Comparison of ENCODE assay signal across 18 cellular contexts in genomic region chr18:50451100-50451842, GRCh38.
DNase-seq lines count a peak whose midpoint lies in the region; ATAC-seq, FAIRE-seq and TF ChIP-seq lines count a peak whose summit lies in the region.
"Had no signal": no experiment of that assay in that cellular context is flagged by ENCODE, and none has a peak within 500 bp of the region (broad histone marks: within the 10 kb centered on the region; RNA-seq: fewer than 3 reads in every experiment).

No MANE protein-coding gene starts in this region.

- 22% methylated on average over 7 of the region's 7 CpGs for WGBS in K562 (ENCODE audit: insufficient coverage, low coverage, missing lambda C conversion rate)
- 77% methylated on average over 6 of the region's 7 CpGs for WGBS in mesenchymal stem cell

- no peaks in the 10 kb centered on the region for H3K9me1 ChIP-seq in K562 (ENCODE audit: control insufficient read depth, insufficient read depth, low read length)

- H2BK15ac ChIP-seq in mesenchymal stem cell (ENCODE audit: low read depth, poor library complexity, severe bottlenecking), result no peak overlapping the region

- H3K27me3 ChIP-seq in K562 (ENCODE audit: control insufficient read depth in 2 of 2, insufficient read depth in 2 of 2, low read length in 2 of 2) (no peaks in the 10 kb centered on the region), mesenchymal stem cell (ENCODE audit: control insufficient read depth in 1 of 2, insufficient read depth in 1 of 2, low read length in 2 of 2) (no peaks in the 10 kb centered on the region)
- H3K27me3 ChIP-seq: BE2C had no signal

- FAIRE-seq in K562 (lab: Jason Lieb, UNC), result no peak
- peak; percentile 89 for FAIRE-seq in endometrium (lab: Jason Lieb, UNC)
- FAIRE-seq: A549, G401.6, GM12892 had no signal

- H4K91ac ChIP-seq in mesenchymal stem cell (ENCODE audit: low read length), result no peak overlapping the region

- H2BK120ac ChIP-seq in mesenchymal stem cell (ENCODE audit: low read depth, low read length), result no peak overlapping the region

- no peak overlapping the region for H3K27ac ChIP-seq in K562 (ENCODE audit: extremely low read depth, low read depth, low read length)
- H3K27ac ChIP-seq in mesenchymal stem cell (ENCODE audit: low read length, poor library complexity, severe bottlenecking), result no peak overlapping the region
- H3K27ac ChIP-seq: A549, C4-2B had no signal

- 0 out of 2 replicates have a peak overlapping the region, but pooled peaks have one; percentile 7 for H2AFZ ChIP-seq in K562 (ENCODE audit: low read depth, low read length)
- peak overlapping the region; percentile 33 for H2AFZ ChIP-seq in mesenchymal stem cell (ENCODE audit: low read depth, low read length)

- H3K14ac ChIP-seq in mesenchymal stem cell (ENCODE audit: low read length in 2 of 2), result no peak overlapping the region

- no peak overlapping the region for H3K18ac ChIP-seq in mesenchymal stem cell (ENCODE audit: low read depth in 1 of 2, low read length in 2 of 2)

- intact Hi-C loops in K562 (cut with micrococcal nuclease), result no loop called here

- H3K79me1 ChIP-seq in mesenchymal stem cell (replicated peaks; ENCODE audit: low read length, poor library complexity, severe bottlenecking), result no peaks in the 10 kb centered on the region

- H3K9me3 ChIP-seq in K562 (replicated peaks; ENCODE audit: control insufficient read depth, insufficient read depth, low read depth, low read length) (no peaks in the 10 kb centered on the region), mesenchymal stem cell (ENCODE audit: control insufficient read depth, low read length) (no peaks in the 10 kb centered on the region)
- H3K9me3 ChIP-seq: A549, BE2C had no signal

- TF ChIP-seq POLR2A in K562 (conservative IDR thresholded peaks at IDR 0.05), result no peak

- TF ChIP-seq CTCF in K562 (IDR thresholded peaks at IDR 0.05 in 2 of 3, conservative IDR thresholded peaks at IDR 0.05 in 1 of 3; ENCODE audit: insufficient read depth in 2 of 3, low read depth in 1 of 3, low read length in 3 of 3), result no peak

- H3K4me1 ChIP-seq in K562 (replicated peaks in 1 of 2; ENCODE audit: control insufficient read depth in 2 of 2, insufficient read depth in 2 of 2, low read length in 2 of 2) (peaks cover 0 to 5% of the 10 kb centered on the region in 2 experiments; a peak in 1 of 5 replicates), mesenchymal stem cell (ENCODE audit: control insufficient read depth, insufficient read depth, low read depth, low read length) (peaks cover 1% of the 10 kb centered on the region)
- H3K4me1 ChIP-seq: A549, BE2C had no signal

- no peak overlapping the region for H3K9ac ChIP-seq in K562 (ENCODE audit: insufficient read depth in 1 of 2, low read depth in 2 of 2, low read length in 2 of 2)
- no peak overlapping the region for H3K9ac ChIP-seq in mesenchymal stem cell (ENCODE audit: low read length)

- CTCF ChIA-PET in K562 (lab: Yijun Ruan, JAX; ENCODE audit: low intra/inter-chr PET ratio), result no interaction called here

- no peak overlapping the region for H3K4me3 ChIP-seq in K562
- H3K4me3 ChIP-seq in mesenchymal stem cell (ENCODE audit: insufficient read depth in 1 of 2, low read depth in 1 of 2, low read length in 2 of 2), result no peak overlapping the region
- H3K4me3 ChIP-seq: A549 had no signal

- BruUV-seq in K562 (replicated peaks; lab: Mats Ljungman, UMichigan), result no TSS peak

- no peak for ATAC-seq in K562
- no peak for ATAC-seq in HG03439 (IDR thresholded peaks at IDR 0.05; ENCODE audit: unreplicated experiment)
- ATAC-seq: A549 had no signal

- no peak overlapping the region; the same call in 1 of the 2 replicates for H3K4me2 ChIP-seq in K562 (ENCODE audit: insufficient read depth, low read length)
- H3K4me2 ChIP-seq in mesenchymal stem cell (ENCODE audit: low read length, poor library complexity, severe bottlenecking), result no peak overlapping the region
- H3K4me2 ChIP-seq: A549 had no signal

- no peak overlapping the region for H3K23ac ChIP-seq in mesenchymal stem cell (ENCODE audit: low read length in 2 of 2)

- no peaks in the 10 kb centered on the region for H3K79me2 ChIP-seq in K562 (ENCODE audit: control insufficient read depth, insufficient read depth, low read length)

- in situ Hi-C loops in K562 (cut with MboI), result no loop called here

- no peak for TF ChIP-seq RAD21 in K562 (CRISPR knock-in tag; conservative IDR thresholded peaks at IDR 0.05 in 1 of 2, IDR thresholded peaks at IDR 0.05 in 1 of 2)

- POLR2A ChIA-PET in K562 (lab: Yijun Ruan, JAX), result interaction anchor here (0.6 kb wide), 1 partner anchor 57 kb away, joined by 3 read pairs; no protein-coding TSS in a partner anchor

- no peak overlapping the region for H4K8ac ChIP-seq in mesenchymal stem cell (ENCODE audit: low read length)

- TF ChIP-seq EP300 in K562 (IDR thresholded peaks at IDR 0.05; ENCODE audit: low read length), result no peak

- H2BK5ac ChIP-seq in mesenchymal stem cell (ENCODE audit: low read depth, low read length, poor library complexity, severe bottlenecking), result no peak overlapping the region

- H3K36me3 ChIP-seq in K562 (ENCODE audit: control insufficient read depth, insufficient read depth, low read length), result no peaks in the 10 kb centered on the region
- H3K36me3 ChIP-seq in mesenchymal stem cell (ENCODE audit: control insufficient read depth in 1 of 2, insufficient read depth in 2 of 2, low read depth in 1 of 2, low read length in 2 of 2), result no peaks in the 10 kb centered on the region
- H3K36me3 ChIP-seq: BE2C had no signal

- DNase-seq in K562 (ENCODE audit: extremely low read depth in 1 of 4, low spot score in 3 of 4), result no peak
- no peak for DNase-seq in mesenchymal stem cell
- DNase-seq in midbrain (lab: John Stamatoyannopoulos, UW), result no peak
- DNase-seq in LoVo (ENCODE audit: low spot score), result no peak
- DNase-seq in NOMO-1 treated with dmso at 0.1 percent for 144 hours (lab: John Stamatoyannopoulos, UW; ENCODE audit: unreplicated experiment), result no peak
- DNase-seq: BE2C; CD4-positive, alpha-beta memory T cell; DMS153; DMS79 treated with DMSO at 0.1 percent for 48 hours; EL; HCEC 1CT; HFFc6 had no signal

- H3K4ac ChIP-seq in mesenchymal stem cell (ENCODE audit: low read depth in 1 of 2, low read length in 2 of 2), result no peak overlapping the region

- H2BK12ac ChIP-seq in mesenchymal stem cell (ENCODE audit: low read length in 2 of 2), result no peak overlapping the region

- no peak overlapping the region for H2AK5ac ChIP-seq in mesenchymal stem cell (ENCODE audit: low read length, severe bottlenecking)

- H4K20me1 ChIP-seq in K562 (replicated peaks; ENCODE audit: control insufficient read depth, insufficient read depth, low read length), result no peaks in the 10 kb centered on the region

TF ChIP-seq in K562, 482 proteins besides CTCF, POLR2A, EP300 and RAD21 (continues in another document):
- no peak for TF ChIP-seq MAFG (tag; conservative IDR thresholded peaks at IDR 0.05)
- TF ChIP-seq GMEB1 (CRISPR knock-in tag; IDR thresholded peaks at IDR 0.05), result no peak
